9 cellular contexts compared by ENCODE assay signal in genomic region chr9:114681594-114682332, GRCh38. TPM values are rescaled to one million over a fixed set of nuclear protein-coding genes. Genes with fewer than 3 reads are reported as not detected.
DNase-seq lines count a peak whose midpoint lies in the region; ATAC-seq, FAIRE-seq and TF ChIP-seq lines count a peak whose summit lies in the region.
"Had no signal": no experiment of that assay in that cellular context is flagged by ENCODE, and none has a peak within 500 bp of the region (broad histone marks: within the 10 kb centered on the region; RNA-seq: fewer than 3 reads in every experiment).

A gene with protein sequence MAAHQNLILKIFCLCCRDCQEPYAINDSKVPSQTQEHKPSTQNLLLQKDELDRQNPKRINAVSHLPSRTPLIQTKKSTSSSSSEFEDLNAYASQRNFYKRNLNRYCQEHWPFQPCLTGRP (minus strand): TSS chr9:114682192. CDS start chr9:114671723, 10,469 bp downstream.

- ATAC-seq in Right ventricle myocardium superior (ENCODE audit: poor library complexity) = peak; percentile 68
- ATAC-seq: gastrocnemius medialis had no signal

- intact Hi-C loops in Right ventricle myocardium superior (cut with DNase I) = loop anchor here (5.0 kb wide), 1 partner anchor 331 kb away; no protein-coding TSS in a partner anchor

- H3K9ac ChIP-seq in MM.1S (ENCODE audit: low read length) (no peak within 1 kb of the TSS), SK-N-MC (ENCODE audit: insufficient read length) (no peak within 1 kb of the TSS)

- H3K27ac ChIP-seq in MM.1S (ENCODE audit: low read length) (no peak within 1 kb of the TSS), SK-N-MC (0 out of 2 replicates have a peak within 1 kb of the TSS, but pooled peaks have one; percentile 4)
- H3K27ac ChIP-seq: gastrocnemius medialis had no signal

- TF ChIP-seq CTCF in MM.1S (IDR thresholded peaks at IDR 0.05; ENCODE audit: low read length) (peak; percentile 78), retinal pigment epithelial cell (conservative IDR thresholded peaks at IDR 0.05; ENCODE audit: low read depth, low read length) (peak; percentile 84)

- DNase-seq in GDM1 (lab: John Stamatoyannopoulos, UW) (peak; percentile 41), H7 (peak; percentile 73), MM.1S (peak; percentile 78), SK-N-MC (ENCODE audit: low read depth, low spot score) (peak; percentile 62), Right ventricle myocardium superior (peak; percentile 45), retinal pigment epithelial cell (ENCODE audit: low read depth) (no peak), frontal cortex (ENCODE audit: low spot score in 2 of 2) (no peak)
- DNase-seq in activated gamma-delta T cell treated with anti-CD3 and anti-CD28 coated beads, Interleukin-2, amount 50 U/mL, for 16 hours (ENCODE audit: low read depth) = peak; percentile 69

- H3K9me2 ChIP-seq in MM.1S (replicated peaks; ENCODE audit: insufficient read depth, low read length) = no peaks in the 10 kb centered on the region

- H3K9me3 ChIP-seq in MM.1S (replicated peaks; ENCODE audit: insufficient read depth, low read length) (no peaks in the 10 kb centered on the region), SK-N-MC (ENCODE audit: low read depth, low read length) (no peaks in the 10 kb centered on the region)
- H3K9me3 ChIP-seq: gastrocnemius medialis had no signal

- 0 out of 2 replicates have a peak within 1 kb of the TSS, but pooled peaks have one; percentile 43 for H2AFZ ChIP-seq in MM.1S (ENCODE audit: low read length)

- no peaks in the 10 kb centered on the region for H4K20me1 ChIP-seq in MM.1S (ENCODE audit: insufficient read depth, low read length)

- H3K36me3 ChIP-seq in H7 (replicated peaks; ENCODE audit: control insufficient read depth, insufficient read depth, low read length) (no peaks in the 10 kb centered on the region), MM.1S (replicated peaks; ENCODE audit: insufficient read depth, low read length) (no peaks in the 10 kb centered on the region), SK-N-MC (ENCODE audit: insufficient read depth, low read length) (no peaks in the 10 kb centered on the region)
- H3K36me3 ChIP-seq: gastrocnemius medialis had no signal

- H3K4me3 ChIP-seq in H7 (ENCODE audit: insufficient read depth, low read depth, low read length) = no peak within 1 kb of the TSS
- 0 out of 2 replicates have a peak within 1 kb of the TSS, but pooled peaks have one; percentile 16 for H3K4me3 ChIP-seq in MM.1S (ENCODE audit: low read length)
- no peak within 1 kb of the TSS for H3K4me3 ChIP-seq in SK-N-MC
- no peak within 1 kb of the TSS for H3K4me3 ChIP-seq in retinal pigment epithelial cell (ENCODE audit: low read length)
- H3K4me3 ChIP-seq: gastrocnemius medialis had no signal

- peak within 1 kb of the TSS; percentile 48 for H3K4me2 ChIP-seq in MM.1S (ENCODE audit: low read depth, low read length)

- H3K79me2 ChIP-seq in MM.1S (ENCODE audit: low read length) = no peaks in the 10 kb centered on the region

- 0 out of 2 replicates have a peak, but pooled peaks cover 5% of the 10 kb centered on the region for H3F3A ChIP-seq in MM.1S (ENCODE audit: insufficient read depth, low read length)

- peaks cover 5% of the 10 kb centered on the region for H3K4me1 ChIP-seq in MM.1S (ENCODE audit: low read length)
- H3K4me1 ChIP-seq: gastrocnemius medialis had no signal

- FAIRE-seq in frontal cortex (lab: Jason Lieb, UNC) = no peak

- H3K27me3 ChIP-seq in H7 (ENCODE audit: control insufficient read depth, insufficient read depth, low read length) (no peaks in the 10 kb centered on the region), MM.1S (replicated peaks; ENCODE audit: insufficient read depth, low read length) (no peaks in the 10 kb centered on the region)

RNA-seq across cellular contexts. Expression of the gene that starts here (rescaled TPM):
- total RNA-seq in H7 (2014; rRNA removed; shearing (Covaris generic)) = not detected in 2 replicates
- not detected for total RNA-seq in Right ventricle myocardium superior
- total RNA-seq in frontal cortex = not detected
- total RNA-seq: gastrocnemius medialis had no signal

Comparison
In these comparisons a context has a peak if more than half of its experiments do, and no peak if none do; other contexts are left out.
1. Peak in DNase-seq in H7; RNA of the gene not detected or under 1 TPM.
2. Peak in DNase-seq and ATAC-seq in Right ventricle myocardium superior; RNA of the gene not detected or under 1 TPM.
3. DNase-seq: peak in GDM1 (single experiment), MM.1S (single experiment), SK-N-MC (single experiment) and activated gamma-delta T cell treated with anti-CD3 and anti-CD28 coated beads, Interleukin-2, amount 50 U/mL, for 16 hours (single experiment); none in retinal pigment epithelial cell (single experiment) and frontal cortex (0 of 2).